12 cellular contexts compared by ENCODE assay signal in genomic region chr19:43738780-43739211, GRCh38. TPM values are rescaled to one million over a fixed set of nuclear protein-coding genes. Genes with fewer than 3 reads are reported as not detected.
DNase-seq lines count a peak whose midpoint lies in the region; ATAC-seq lines count a peak whose summit lies in the region.
"Had no signal": no experiment of that assay in that cellular context is flagged by ENCODE, and none has a peak within 500 bp of the region (broad histone marks: within the 10 kb centered on the region; RNA-seq: fewer than 3 reads in every experiment).

No MANE protein-coding gene starts in this region.

- H3K4me3 ChIP-seq in right cardiac atrium (ENCODE audit: low read length), result no peak overlapping the region

- H3K27me3 Mint-ChIP-seq in activated CD8-positive, alpha-beta memory T cell treated with anti-CD3 and anti-CD28 coated beads, Interleukin-2, amount 10 ng/mL, durations not matched to agents 7 days and 5 days, result no peaks in the 10 kb centered on the region
- H3K27me3 Mint-ChIP-seq in activated naive CD8-positive, alpha-beta T cell treated with anti-CD3 and anti-CD28 coated beads for 36 hours, result no peaks in the 10 kb centered on the region
- H3K27me3 Mint-ChIP-seq: progenitor cell of endocrine pancreas had no signal

- 56% methylated on average over 5 of the region's 5 CpGs for WGBS in right cardiac atrium

- peak overlapping the region; percentile 62 for H3K27ac Mint-ChIP-seq in activated CD8-positive, alpha-beta memory T cell treated with anti-CD3 and anti-CD28 coated beads, Interleukin-2, amount 10 ng/mL, durations not matched to agents 7 days and 5 days
- H3K27ac Mint-ChIP-seq in activated naive CD8-positive, alpha-beta T cell treated with anti-CD3 and anti-CD28 coated beads for 36 hours, result peak overlapping the region; percentile 62
- H3K27ac Mint-ChIP-seq in stimulated activated effector memory CD8-positive, alpha-beta T cell treated with anti-CD3 and anti-CD28 coated beads, Interleukin-12 subunit alpha, Interleukin-12 subunit beta, amount 100 ng/mL, for 72 hours, result peak overlapping the region; percentile 89
- H3K27ac Mint-ChIP-seq: progenitor cell of endocrine pancreas had no signal

- peak; percentile 45 for ATAC-seq in activated CD8-positive, alpha-beta memory T cell treated with anti-CD3 and anti-CD28 coated beads, Interleukin-2, amount 10 ng/mL, durations not matched to agents 7 days and 5 days
- ATAC-seq in right cardiac atrium, result peak; percentile 66
- ATAC-seq in stimulated activated effector memory CD8-positive, alpha-beta T cell treated with anti-CD3 and anti-CD28 coated beads, Interleukin-12 subunit alpha, Interleukin-12 subunit beta, amount 100 ng/mL, for 72 hours, result peak; percentile 46
- no peak for ATAC-seq in HG03442 (IDR thresholded peaks at IDR 0.05; ENCODE audit: unreplicated experiment)
- ATAC-seq in GM21381 (IDR thresholded peaks at IDR 0.05; ENCODE audit: unreplicated experiment), result no peak

- no peaks in the 10 kb centered on the region for H3K4me1 ChIP-seq in right cardiac atrium (ENCODE audit: control insufficient read depth, insufficient read depth, low read length)

- intact Hi-C loops in right cardiac atrium (cut with DNase I), result no loop called here

- H3K36me3 Mint-ChIP-seq in activated CD8-positive, alpha-beta memory T cell treated with anti-CD3 and anti-CD28 coated beads, Interleukin-2, amount 10 ng/mL, durations not matched to agents 7 days and 5 days, result peaks cover 50% of the 10 kb centered on the region
- H3K36me3 Mint-ChIP-seq in activated naive CD8-positive, alpha-beta T cell treated with anti-CD3 and anti-CD28 coated beads for 36 hours, result peaks cover 30% of the 10 kb centered on the region
- H3K36me3 Mint-ChIP-seq in stimulated activated effector memory CD8-positive, alpha-beta T cell treated with anti-CD3 and anti-CD28 coated beads, Interleukin-12 subunit alpha, Interleukin-12 subunit beta, amount 100 ng/mL, for 72 hours, result peaks cover 99% of the 10 kb centered on the region

- H3K4me1 Mint-ChIP-seq in activated CD8-positive, alpha-beta memory T cell treated with anti-CD3 and anti-CD28 coated beads, Interleukin-2, amount 10 ng/mL, durations not matched to agents 7 days and 5 days, result peaks cover 16% of the 10 kb centered on the region
- no peaks in the 10 kb centered on the region for H3K4me1 Mint-ChIP-seq in activated naive CD8-positive, alpha-beta T cell treated with anti-CD3 and anti-CD28 coated beads for 36 hours
- peaks cover 15% of the 10 kb centered on the region for H3K4me1 Mint-ChIP-seq in stimulated activated effector memory CD8-positive, alpha-beta T cell treated with anti-CD3 and anti-CD28 coated beads, Interleukin-12 subunit alpha, Interleukin-12 subunit beta, amount 100 ng/mL, for 72 hours

- H3K4me3 Mint-ChIP-seq in activated CD8-positive, alpha-beta memory T cell treated with anti-CD3 and anti-CD28 coated beads, Interleukin-2, amount 10 ng/mL, durations not matched to agents 7 days and 5 days, result no peak overlapping the region
- H3K4me3 Mint-ChIP-seq in activated naive CD8-positive, alpha-beta T cell treated with anti-CD3 and anti-CD28 coated beads for 36 hours, result no peak overlapping the region
- no peak overlapping the region for H3K4me3 Mint-ChIP-seq in stimulated activated effector memory CD8-positive, alpha-beta T cell treated with anti-CD3 and anti-CD28 coated beads, Interleukin-12 subunit alpha, Interleukin-12 subunit beta, amount 100 ng/mL, for 72 hours

- H3K27ac ChIP-seq in right cardiac atrium (ENCODE audit: low read length), result no peak overlapping the region

- H3K27me3 ChIP-seq in right cardiac atrium (ENCODE audit: control insufficient read depth, insufficient read depth), result no peaks in the 10 kb centered on the region

- H3K9me3 Mint-ChIP-seq in activated CD8-positive, alpha-beta memory T cell treated with anti-CD3 and anti-CD28 coated beads, Interleukin-2, amount 10 ng/mL, durations not matched to agents 7 days and 5 days (ENCODE audit: low read depth), result no peaks in the 10 kb centered on the region
- H3K9me3 Mint-ChIP-seq in activated naive CD8-positive, alpha-beta T cell treated with anti-CD3 and anti-CD28 coated beads for 36 hours, result no peaks in the 10 kb centered on the region
- no peaks in the 10 kb centered on the region for H3K9me3 Mint-ChIP-seq in stimulated activated effector memory CD8-positive, alpha-beta T cell treated with anti-CD3 and anti-CD28 coated beads, Interleukin-12 subunit alpha, Interleukin-12 subunit beta, amount 100 ng/mL, for 72 hours

- H3K9me3 ChIP-seq in right cardiac atrium (ENCODE audit: control insufficient read depth, low read length), result no peaks in the 10 kb centered on the region

- CTCF ChIA-PET in activated CD8-positive, alpha-beta memory T cell treated with anti-CD3 and anti-CD28 coated beads, Interleukin-2, amount 10 ng/mL, durations not matched to agents 7 days and 5 days (lab: Charles Lee), result interaction anchor here (1.2 to 1.3 kb wide), 2 partner anchors 48 to 144 kb away, joined by 3 read pairs; no protein-coding TSS in a partner anchor

- no peak for DNase-seq in activated CD8-positive, alpha-beta memory T cell treated with anti-CD3 and anti-CD28 coated beads, Interleukin-2, amount 10 ng/mL, durations not matched to agents 7 days and 5 days
- no peak for DNase-seq in activated CD8-positive, alpha-beta memory T cell treated with anti-CD3 and anti-CD28 coated beads, Interleukin-2, amount 50 U/mL, for 48 hours
- no peak for DNase-seq in activated naive CD8-positive, alpha-beta T cell treated with anti-CD3 and anti-CD28 coated beads for 36 hours
- no peak for DNase-seq in right cardiac atrium
- no peak for DNase-seq in stimulated activated effector memory CD8-positive, alpha-beta T cell treated with anti-CD3 and anti-CD28 coated beads, Interleukin-12 subunit alpha, Interleukin-12 subunit beta, amount 100 ng/mL, for 72 hours (ENCODE audit: low spot score in 2 of 2)
- no peak for DNase-seq in EL
- DNase-seq: NCI-H1105, NCI-H526 treated with DMSO at 0.1 percent for 48 hours had no signal

RNA-seq across cellular contexts. Expression of gene SMG9, which starts 16.0 kb away (rescaled TPM):
- total RNA-seq in activated CD8-positive, alpha-beta memory T cell treated with anti-CD3 and anti-CD28 coated beads, Interleukin-2, amount 10 ng/mL, durations not matched to agents 7 days and 5 days, result 10 to 100 TPM; 62.3 to 74.7 TPM
- total RNA-seq in activated naive CD8-positive, alpha-beta T cell treated with anti-CD3 and anti-CD28 coated beads for 36 hours, result 10 to 100 TPM; 55.7 to 58.1 TPM
- 10 to 100 TPM; 14.8 to 21.0 (median 15.8) TPM for total RNA-seq in right cardiac atrium
- polyA plus RNA-seq in right cardiac atrium, result 11.7 TPM

RNA-seq across cellular contexts. Expression of gene IRGC, which starts 22.9 kb away (rescaled TPM):
- not detected for total RNA-seq in activated CD8-positive, alpha-beta memory T cell treated with anti-CD3 and anti-CD28 coated beads, Interleukin-2, amount 10 ng/mL, durations not matched to agents 7 days and 5 days
- not detected for total RNA-seq in activated naive CD8-positive, alpha-beta T cell treated with anti-CD3 and anti-CD28 coated beads for 36 hours
- not detected for total RNA-seq in right cardiac atrium
- polyA plus RNA-seq in right cardiac atrium, result not detected
- total RNA-seq: activated CD8-positive, alpha-beta memory T cell treated with anti-CD3 and anti-CD28 coated beads for 36 hours; progenitor cell of endocrine pancreas had no signal

RNA-seq across cellular contexts. Expression of gene KCNN4, which starts 42.0 kb away (rescaled TPM):
- 10 to 100 TPM; 43.9 to 53.0 TPM for total RNA-seq in activated CD8-positive, alpha-beta memory T cell treated with anti-CD3 and anti-CD28 coated beads, Interleukin-2, amount 10 ng/mL, durations not matched to agents 7 days and 5 days
- total RNA-seq in activated naive CD8-positive, alpha-beta T cell treated with anti-CD3 and anti-CD28 coated beads for 36 hours, result 10 to 100 TPM; 38.9 to 41.5 TPM
- 1 to 10 TPM in 1 of 4 donors, under 1 TPM in 2, not detected in 1; 0.26 to 1.4 (median 0.32) TPM for total RNA-seq in right cardiac atrium
- 0.34 TPM for polyA plus RNA-seq in right cardiac atrium

Comparison
In these comparisons a context has a peak if more than half of its experiments do, and no peak if none do; other contexts are left out.
1. ATAC-seq: peak in activated CD8-positive, alpha-beta memory T cell treated with anti-CD3 and anti-CD28 coated beads, Interleukin-2, amount 10 ng/mL, durations not matched to agents 7 days and 5 days (single experiment), right cardiac atrium (2 of 2) and stimulated activated effector memory CD8-positive, alpha-beta T cell treated with anti-CD3 and anti-CD28 coated beads, Interleukin-12 subunit alpha, Interleukin-12 subunit beta, amount 100 ng/mL, for 72 hours (single experiment); none in HG03442 (single experiment) and GM21381 (single experiment).
2. RNA of gene KCNN4, which starts 42.0 kb away (total RNA-seq): 43.9 to 53.0 TPM in activated CD8-positive, alpha-beta memory T cell treated with anti-CD3 and anti-CD28 coated beads, Interleukin-2, amount 10 ng/mL, durations not matched to agents 7 days and 5 days and 38.9 to 41.5 TPM in activated naive CD8-positive, alpha-beta T cell treated with anti-CD3 and anti-CD28 coated beads for 36 hours; 0.26 to 1.4 TPM in right cardiac atrium; every median in the first group is over 10 times any median in the second.
3. Peak in every context shown above with its lines, with median percentiles within 50 percentile points of each other: H3K27ac Mint-ChIP-seq.